ENCODE assay signal across 1 cellular context in the genomic region with DNA sequence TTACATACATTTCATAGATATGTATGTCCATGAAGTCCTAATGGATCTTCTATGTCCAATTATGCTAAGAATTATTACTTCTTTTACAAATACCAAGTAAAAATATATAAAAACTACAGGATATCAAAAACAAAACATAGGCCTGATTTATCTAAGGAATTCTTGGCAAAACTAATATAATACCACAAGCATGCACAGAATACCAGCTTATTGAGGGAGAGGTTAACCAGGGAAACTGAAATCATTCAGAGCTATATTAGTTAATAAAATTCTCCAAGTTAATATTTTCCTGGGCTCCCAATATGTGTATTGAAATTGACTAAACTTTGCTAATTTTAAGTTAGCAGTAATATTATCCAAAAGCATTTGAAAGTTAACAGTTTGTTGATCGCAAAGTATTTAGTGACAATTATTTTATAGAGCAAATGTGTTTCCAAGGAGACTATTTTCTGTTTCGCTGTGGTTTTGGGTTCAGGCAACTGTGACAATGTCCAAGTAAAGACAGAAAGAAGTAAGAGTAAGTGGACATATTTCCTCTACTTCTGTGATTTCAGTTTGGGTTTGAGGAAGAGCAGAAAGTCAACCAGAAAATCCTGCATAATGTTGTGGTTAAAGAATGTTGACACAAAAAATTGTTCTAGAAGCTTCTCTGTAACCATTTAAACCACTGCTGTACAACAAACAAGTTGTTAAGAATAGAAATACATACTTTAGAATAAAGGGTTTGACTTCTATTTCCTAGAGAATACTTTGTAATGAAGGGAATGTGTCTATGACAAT.
TF ChIP-seq lines count a peak whose summit lies in the region.

No MANE protein-coding gene starts in this region.

TF ChIP-seq in GM12878, 131 proteins besides CTCF, POLR2A, EP300 and RAD21 (continued from another document):
- TF ChIP-seq YBX1 (IDR thresholded peaks at IDR 0.05) (no peak), HDAC6 (IDR thresholded peaks at IDR 0.05; ENCODE audit: unreplicated experiment) (no peak), ATF2 (IDR thresholded peaks at IDR 0.05; ENCODE audit: low read length) (no peak), CBFB (IDR thresholded peaks at IDR 0.05; ENCODE audit: low read depth) (no peak), ZBTB33 (IDR thresholded peaks at IDR 0.05) (no peak), TCF3 (IDR thresholded peaks at IDR 0.05; ENCODE audit: borderline replicate concordance, insufficient read depth, low read depth, low read length) (no peak), CHD1 (IDR thresholded peaks at IDR 0.05; ENCODE audit: low read depth, low read length) (no peak), ETV6 (conservative IDR thresholded peaks at IDR 0.05 in 1 of 2, IDR thresholded peaks at IDR 0.05 in 1 of 2; ENCODE audit: borderline replicate concordance in 1 of 2, low read depth in 1 of 2) (no peak), HCFC1 (IDR thresholded peaks at IDR 0.05; ENCODE audit: low read length) (no peak)
